Comparison of ENCODE assay signal across 8 cellular contexts in the genomic region with DNA sequence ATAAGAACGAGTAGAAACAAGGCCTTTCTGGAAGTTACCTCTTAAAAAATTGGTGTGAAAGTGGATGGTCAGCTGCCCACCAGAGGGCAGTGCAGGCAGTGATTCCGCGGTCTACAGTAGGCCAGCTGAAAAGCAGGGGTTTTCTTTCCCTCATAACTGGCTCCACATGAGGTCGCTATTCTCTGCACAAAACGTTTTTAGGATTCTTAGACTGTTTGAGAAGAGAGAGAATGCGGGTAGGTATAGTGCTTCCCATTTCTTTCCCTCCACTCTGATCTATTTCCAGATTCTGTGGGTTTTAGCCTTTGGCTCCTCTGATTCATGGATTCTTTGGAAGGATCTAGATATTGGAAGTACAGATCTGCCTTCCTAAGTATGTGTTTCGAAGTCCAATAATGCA. TPM values are rescaled to one million over a fixed set of nuclear protein-coding genes. Genes with fewer than 3 reads are reported as not detected.
DNase-seq lines count a peak whose midpoint lies in the region; ATAC-seq and TF ChIP-seq lines count a peak whose summit lies in the region.

No MANE protein-coding gene starts in this region.

- peaks cover 23% of the 10 kb centered on the region for H3K79me2 ChIP-seq in parathyroid adenoma

- no peak overlapping the region for H3K4me3 Mint-ChIP-seq in activated naive CD4-positive, alpha-beta T cell treated with anti-CD3 and anti-CD28 coated beads for 36 hours

- peaks cover 2% of the 10 kb centered on the region for H3K4me1 ChIP-seq in parathyroid adenoma
- peaks cover 4% of the 10 kb centered on the region for H3K4me1 ChIP-seq in upper lobe of right lung

- H3K4me2 ChIP-seq in parathyroid adenoma (ENCODE audit: low read length): no peak overlapping the region

- H3K4me3 ChIP-seq in parathyroid adenoma (ENCODE audit: low read depth, low read length): no peak overlapping the region
- H3K4me3 ChIP-seq in upper lobe of right lung: no peak overlapping the region

- no peak overlapping the region for H2AFZ ChIP-seq in parathyroid adenoma

- peaks cover 6% of the 10 kb centered on the region for H3K9me3 Mint-ChIP-seq in activated naive CD4-positive, alpha-beta T cell treated with anti-CD3 and anti-CD28 coated beads for 36 hours

- TF ChIP-seq CTCF in GM12872 (IDR thresholded peaks at IDR 0.05; ENCODE audit: insufficient read depth, low read depth, low read length) (peak; percentile 95), parathyroid adenoma (IDR thresholded peaks at IDR 0.05) (peak; percentile 97), upper lobe of right lung (IDR thresholded peaks at IDR 0.05) (peak; percentile 98)

- H3K9ac ChIP-seq in parathyroid adenoma: no peak overlapping the region

- CTCF ChIA-PET in activated naive CD4-positive, alpha-beta T cell treated with anti-CD3 and anti-CD28 coated beads for 36 hours (lab: Charles Lee): interaction anchor here (0.8 to 7.7 kb wide), 12 partner anchors 14 to 689 kb away, joined by 3 to 134 read pairs (median 4); a partner anchor contains a TSS

- peaks cover 7% of the 10 kb centered on the region for H3K36me3 Mint-ChIP-seq in activated naive CD4-positive, alpha-beta T cell treated with anti-CD3 and anti-CD28 coated beads for 36 hours (ENCODE audit: low read depth)

- no peak overlapping the region for H3K27ac Mint-ChIP-seq in activated naive CD4-positive, alpha-beta T cell treated with anti-CD3 and anti-CD28 coated beads for 36 hours

- no peak overlapping the region for H3K27ac ChIP-seq in parathyroid adenoma
- no peak overlapping the region for H3K27ac ChIP-seq in upper lobe of right lung

- ATAC-seq in HG02610 (IDR thresholded peaks at IDR 0.05; ENCODE audit: unreplicated experiment) (peak; percentile 85), upper lobe of right lung (peak; percentile 98)

- H3K27me3 Mint-ChIP-seq in activated naive CD4-positive, alpha-beta T cell treated with anti-CD3 and anti-CD28 coated beads for 36 hours (ENCODE audit: low read depth): no peaks in the 10 kb centered on the region

- DNase-seq in NCI-H1092 (lab: John Stamatoyannopoulos, UW) (peak; percentile 81), SK-N-DZ (ENCODE audit: low spot score) (peak; percentile 83), globus pallidus (ENCODE audit: low spot score) (peak; percentile 87), upper lobe of right lung (peak; percentile 85)
- DNase-seq in activated naive CD4-positive, alpha-beta T cell treated with anti-CD3 and anti-CD28 coated beads for 36 hours: peak; percentile 91

- H3K4me1 Mint-ChIP-seq in activated naive CD4-positive, alpha-beta T cell treated with anti-CD3 and anti-CD28 coated beads for 36 hours (ENCODE audit: low read depth): peaks cover 9% of the 10 kb centered on the region

- H3K9me3 ChIP-seq in parathyroid adenoma (ENCODE audit: control insufficient read depth, low read length) (no peaks in the 10 kb centered on the region), upper lobe of right lung (no peaks in the 10 kb centered on the region)

- intact Hi-C loops in activated naive CD4-positive, alpha-beta T cell treated with anti-CD3 and anti-CD28 coated beads for 36 hours (cut with micrococcal nuclease): loop anchor here (1.0 kb wide), 7 partner anchors 78 to 686 kb away; no protein-coding TSS in a partner anchor
- intact Hi-C loops in upper lobe of right lung (cut with DNase I): loop anchor here (2.0 to 10.0 kb wide), 2 partner anchors 336 to 690 kb away; no protein-coding TSS in a partner anchor

- H3K27me3 ChIP-seq in parathyroid adenoma (ENCODE audit: control insufficient read depth, insufficient read depth, low read length) (no peaks in the 10 kb centered on the region), upper lobe of right lung (no peaks in the 10 kb centered on the region)

- H3K36me3 ChIP-seq in parathyroid adenoma (ENCODE audit: control insufficient read depth, insufficient read depth, low read length) (no peaks in the 10 kb centered on the region), upper lobe of right lung (no peaks in the 10 kb centered on the region)

RNA-seq across cellular contexts. Expression of a gene that starts 14.2 kb away (rescaled TPM):
- polyA plus RNA-seq in SK-N-DZ (2014; cell fraction: cytosol; rRNA removed): 10.9 and 15.8 TPM in 2 replicates
- 11.3 and 26.0 TPM in 2 replicates for polyA plus RNA-seq in SK-N-DZ (2014; cell fraction: nucleus; rRNA removed)
- 10 to 100 TPM; 14.0 to 16.4 TPM for total RNA-seq in activated naive CD4-positive, alpha-beta T cell treated with anti-CD3 and anti-CD28 coated beads for 36 hours
- 31.3 TPM for total RNA-seq in upper lobe of right lung

RNA-seq across cellular contexts. Expression of a gene that starts 14.3 kb away (rescaled TPM):
- 12.7 and 17.8 TPM in 2 replicates for polyA plus RNA-seq in SK-N-DZ (2014; cell fraction: cytosol; rRNA removed)
- 10.0 and 13.6 TPM in 2 replicates for polyA plus RNA-seq in SK-N-DZ (2014; cell fraction: nucleus; rRNA removed)
- 1 to 10 TPM; 1.7 TPM for total RNA-seq in activated naive CD4-positive, alpha-beta T cell treated with anti-CD3 and anti-CD28 coated beads for 36 hours
- 8.8 TPM for total RNA-seq in upper lobe of right lung
